Comparison of ENCODE assay signal across 17 cellular contexts in genomic region chr6:43763133-43763797, GRCh38. TPM values are rescaled to one million over a fixed set of nuclear protein-coding genes. Genes with fewer than 3 reads are reported as not detected.
DNase-seq lines count a peak whose midpoint lies in the region; ATAC-seq and TF ChIP-seq lines count a peak whose summit lies in the region.
"Had no signal": no experiment of that assay in that cellular context is flagged by ENCODE, and none has a peak within 500 bp of the region (broad histone marks: within the 10 kb centered on the region; RNA-seq: fewer than 3 reads in every experiment).

No MANE protein-coding gene starts in this region.

- intact Hi-C loops in left ventricle myocardium inferior (cut with micrococcal nuclease) = loop anchor here (10.0 kb wide), 1 partner anchor 98 kb away; no protein-coding TSS in a partner anchor

- peak overlapping the region in 2 of 11 experiments; percentile 15 to 42; a peak in 3 of 22 replicates for H3K27ac ChIP-seq in BLaER1 treated with 17β-estradiol and CSF1 and Interleukin-3, amounts not matched to agents 10 nM and 100 nM
- H3K27ac ChIP-seq in neural progenitor cell (no peak overlapping the region), left ventricle myocardium inferior (replicated peaks) (no peak overlapping the region)
- H3K27ac ChIP-seq: left lung, uterus had no signal

- peak; percentile 60 for DNase-seq in MV-4-11 (lab: John Stamatoyannopoulos, UW)
- no peak for DNase-seq in neural progenitor cell (ENCODE audit: low spot score)
- DNase-seq in left ventricle myocardium inferior = no peak
- DNase-seq in dermis blood vessel endothelial cell = no peak
- DNase-seq: activated CD4-positive, alpha-beta T cell treated with anti-CD3 and anti-CD28 coated beads, Interleukin-2, amount 50 U/mL, for 48 hours; activated T-cell treated with anti-CD3 and anti-CD28 coated beads, Interleukin-2, amount 50 U/mL, for 24 hours; central memory CD4-positive, alpha-beta T cell; effector memory CD4-positive, alpha-beta T cell; left lung; NCI-H526 treated with DMSO at 0.1 percent for 48 hours; uterus had no signal

- H4K20me1 ChIP-seq in BLaER1 treated with 17β-estradiol and CSF1 and Interleukin-3, amounts not matched to agents 10 nM and 100 nM = no peaks in the 10 kb centered on the region
- H4K20me1 ChIP-seq in neural progenitor cell (ENCODE audit: low read depth) = no peaks in the 10 kb centered on the region

- ATAC-seq in GM18868 (IDR thresholded peaks at IDR 0.05; ENCODE audit: unreplicated experiment) (no peak), GM18873 (IDR thresholded peaks at IDR 0.05; ENCODE audit: low FRiP score, unreplicated experiment) (no peak)
- ATAC-seq: left lung had no signal

- H3K4me3 ChIP-seq in BLaER1 treated with 17β-estradiol and CSF1 and Interleukin-3, amounts not matched to agents 10 nM and 100 nM = no peak overlapping the region
- H3K4me3 ChIP-seq in neural progenitor cell (no peak overlapping the region), left ventricle myocardium inferior (no peak overlapping the region)
- H3K4me3 ChIP-seq: left lung, uterus had no signal

- peak overlapping the region in 6 of 11 experiments; percentile 18 to 65 (median 40); a peak in 11 of 22 replicates for H3K4me2 ChIP-seq in BLaER1 treated with 17β-estradiol and CSF1 and Interleukin-3, amounts not matched to agents 10 nM and 100 nM
- H3K4me2 ChIP-seq in neural progenitor cell = no peak overlapping the region

- H3K36me3 ChIP-seq in BLaER1 treated with 17β-estradiol and CSF1 and Interleukin-3, amounts not matched to agents 10 nM and 100 nM = no peaks in the 10 kb centered on the region
- H3K36me3 ChIP-seq in neural progenitor cell (no peaks in the 10 kb centered on the region), left ventricle myocardium inferior (no peaks in the 10 kb centered on the region)
- H3K36me3 ChIP-seq: left lung, uterus had no signal

- H3K9me3 Mint-ChIP-seq in brain = peaks cover 0 to 4% (median 0%) of the 10 kb centered on the region in 5 experiments
- no peaks in the 10 kb centered on the region for H3K9me3 Mint-ChIP-seq in neural progenitor cell
- H3K9me3 Mint-ChIP-seq: activated T-cell treated with anti-CD3 and anti-CD28 coated beads, Interleukin-2, amount 50 U/mL, for 24 hours had no signal

- no peaks in the 10 kb centered on the region for H3K9me3 ChIP-seq in BLaER1 treated with 17β-estradiol and CSF1 and Interleukin-3, amounts not matched to agents 10 nM and 100 nM (replicated peaks in 1 of 11)
- H3K9me3 ChIP-seq in neural progenitor cell (ENCODE audit: low read depth) (no peaks in the 10 kb centered on the region), left ventricle myocardium inferior (replicated peaks) (no peaks in the 10 kb centered on the region)
- H3K9me3 ChIP-seq: left lung, uterus had no signal

- H3K4me1 Mint-ChIP-seq in brain (peaks cover 49% of the 10 kb centered on the region), neural progenitor cell (peaks cover 36% of the 10 kb centered on the region)

- H3K27ac Mint-ChIP-seq in brain (peak overlapping the region in 3 of 5 experiments; percentile 14 to 81 (median 41)), neural progenitor cell (peak overlapping the region; percentile 17)
- H3K27ac Mint-ChIP-seq: activated naive CD8-positive, alpha-beta T cell; activated T-cell treated with anti-CD3 and anti-CD28 coated beads, Interleukin-2, amount 50 U/mL, for 24 hours; progenitor cell of endocrine pancreas had no signal

- peaks cover 13% of the 10 kb centered on the region for H3F3A ChIP-seq in neural progenitor cell (ENCODE audit: low read depth)

- no peaks in the 10 kb centered on the region for H3K79me2 ChIP-seq in neural progenitor cell (ENCODE audit: low read depth)

- peak overlapping the region in 1 of 11 experiments; percentile 23; a peak in 1 of 22 replicates for H3K9ac ChIP-seq in BLaER1 treated with 17β-estradiol and CSF1 and Interleukin-3, amounts not matched to agents 10 nM and 100 nM
- H3K9ac ChIP-seq in neural progenitor cell = no peak overlapping the region

- peaks cover 8% of the 10 kb centered on the region for H3K27me3 Mint-ChIP-seq in brain
- H3K27me3 Mint-ChIP-seq in neural progenitor cell (ENCODE audit: insufficient read depth, low read depth) = peaks cover 29% of the 10 kb centered on the region
- H3K27me3 Mint-ChIP-seq: activated naive CD8-positive, alpha-beta T cell had no signal

- H3K27me3 ChIP-seq in BLaER1 treated with 17β-estradiol and CSF1 and Interleukin-3, amounts not matched to agents 10 nM and 100 nM = no peaks in the 10 kb centered on the region
- H3K27me3 ChIP-seq in neural progenitor cell = no peaks in the 10 kb centered on the region
- no peaks in the 10 kb centered on the region for H3K27me3 ChIP-seq in left ventricle myocardium inferior (ENCODE audit: low read depth)
- H3K27me3 ChIP-seq: left lung, uterus had no signal

- H3K4me3 Mint-ChIP-seq in brain (peak overlapping the region in 1 of 5 experiments; percentile 63), neural progenitor cell (no peak overlapping the region)
- H3K4me3 Mint-ChIP-seq: activated naive CD8-positive, alpha-beta T cell; activated T-cell treated with anti-CD3 and anti-CD28 coated beads, Interleukin-2, amount 50 U/mL, for 24 hours had no signal

- no peak overlapping the region for H2AFZ ChIP-seq in neural progenitor cell (replicated peaks)

- H3K4me1 ChIP-seq in BLaER1 treated with 17β-estradiol and CSF1 and Interleukin-3, amounts not matched to agents 10 nM and 100 nM = peaks cover 0 to 24% (median 12%) of the 10 kb centered on the region in 10 experiments; a peak in 15 of 20 replicates
- H3K4me1 ChIP-seq in neural progenitor cell (peaks cover 52% of the 10 kb centered on the region), left ventricle myocardium inferior (peaks cover 6% of the 10 kb centered on the region)
- H3K4me1 ChIP-seq: uterus had no signal

- TF ChIP-seq CTCF in brain (conservative IDR thresholded peaks at IDR 0.05) (no peak), neural progenitor cell (IDR thresholded peaks at IDR 0.05) (no peak), left ventricle myocardium inferior (IDR thresholded peaks at IDR 0.05; ENCODE audit: borderline replicate concordance) (no peak)

- H3K36me3 Mint-ChIP-seq in brain (no peaks in the 10 kb centered on the region), neural progenitor cell (no peaks in the 10 kb centered on the region)
- H3K36me3 Mint-ChIP-seq: activated naive CD8-positive, alpha-beta T cell had no signal

RNA-seq across cellular contexts. Expression of gene VEGFA, which starts 6.7 kb away (rescaled TPM):
- polyA plus RNA-seq in brain (ENCODE audit: insufficient read depth, low read depth, low replicate concordance) = 99.2 TPM
- total RNA-seq in neural progenitor cell (ENCODE audit: low replicate concordance) = 49.6 and 78.6 TPM in 2 replicates
- total RNA-seq in left ventricle myocardium inferior = 359 TPM
- total RNA-seq in dermis blood vessel endothelial cell = 5.8 and 10.9 TPM in 2 replicates
